1 cellular context compared by ENCODE assay signal in genomic region chr2:113756088-113757058, GRCh38.
TF ChIP-seq lines count a peak whose summit lies in the region.

TSS of gene SLC35F5 (minus strand) at chr2:113756642. CDS start at chr2:113756409, 233 bp downstream.

TF ChIP-seq in GM12878, 131 proteins besides CTCF, POLR2A, EP300 and RAD21 (continued from another document and continues in another):
- TF ChIP-seq, protein P1, sequence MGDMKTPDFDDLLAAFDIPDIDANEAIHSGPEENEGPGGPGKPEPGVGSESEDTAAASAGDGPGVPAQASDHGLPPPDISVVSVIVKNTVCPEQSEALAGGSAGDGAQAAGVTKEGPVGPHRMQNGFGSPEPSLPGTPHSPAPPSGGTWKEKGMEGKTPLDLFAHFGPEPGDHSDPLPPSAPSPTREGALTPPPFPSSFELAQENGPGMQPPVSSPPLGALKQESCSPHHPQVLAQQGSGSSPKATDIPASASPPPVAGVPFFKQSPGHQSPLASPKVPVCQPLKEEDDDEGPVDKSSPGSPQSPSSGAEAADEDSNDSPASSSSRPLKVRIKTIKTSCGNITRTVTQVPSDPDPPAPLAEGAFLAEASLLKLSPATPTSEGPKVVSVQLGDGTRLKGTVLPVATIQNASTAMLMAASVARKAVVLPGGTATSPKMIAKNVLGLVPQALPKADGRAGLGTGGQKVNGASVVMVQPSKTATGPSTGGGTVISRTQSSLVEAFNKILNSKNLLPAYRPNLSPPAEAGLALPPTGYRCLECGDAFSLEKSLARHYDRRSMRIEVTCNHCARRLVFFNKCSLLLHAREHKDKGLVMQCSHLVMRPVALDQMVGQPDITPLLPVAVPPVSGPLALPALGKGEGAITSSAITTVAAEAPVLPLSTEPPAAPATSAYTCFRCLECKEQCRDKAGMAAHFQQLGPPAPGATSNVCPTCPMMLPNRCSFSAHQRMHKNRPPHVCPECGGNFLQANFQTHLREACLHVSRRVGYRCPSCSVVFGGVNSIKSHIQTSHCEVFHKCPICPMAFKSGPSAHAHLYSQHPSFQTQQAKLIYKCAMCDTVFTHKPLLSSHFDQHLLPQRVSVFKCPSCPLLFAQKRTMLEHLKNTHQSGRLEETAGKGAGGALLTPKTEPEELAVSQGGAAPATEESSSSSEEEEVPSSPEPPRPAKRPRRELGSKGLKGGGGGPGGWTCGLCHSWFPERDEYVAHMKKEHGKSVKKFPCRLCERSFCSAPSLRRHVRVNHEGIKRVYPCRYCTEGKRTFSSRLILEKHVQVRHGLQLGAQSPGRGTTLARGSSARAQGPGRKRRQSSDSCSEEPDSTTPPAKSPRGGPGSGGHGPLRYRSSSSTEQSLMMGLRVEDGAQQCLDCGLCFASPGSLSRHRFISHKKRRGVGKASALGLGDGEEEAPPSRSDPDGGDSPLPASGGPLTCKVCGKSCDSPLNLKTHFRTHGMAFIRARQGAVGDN (IDR thresholded peaks at IDR 0.05), result peak; percentile 42; the same call in 1 of the 2 replicates
- TF ChIP-seq BRCA1 (IDR thresholded peaks at IDR 0.05; ENCODE audit: low read depth, low read length) (0 out of 2 replicates have a peak, but pooled peaks have one; percentile 37), HSF1 (IDR thresholded peaks at IDR 0.05; ENCODE audit: low read depth, low read length) (0 out of 2 replicates have a peak, but pooled peaks have one; percentile 30), FOS (IDR thresholded peaks at IDR 0.05; ENCODE audit: borderline replicate concordance, extremely low read depth, insufficient read length) (no peak), ZNF24 (IDR thresholded peaks at IDR 0.05) (peak; percentile 46; the same call in 1 of the 2 replicates), STAT3 (IDR thresholded peaks at IDR 0.05; ENCODE audit: low read depth, low read length) (no peak), ZSCAN29 (IDR thresholded peaks at IDR 0.05) (no peak), ZBTB4 (CRISPR knock-in tag; IDR thresholded peaks at IDR 0.05) (0 out of 2 replicates have a peak, but pooled peaks have one; percentile 15), BACH1 (IDR thresholded peaks at IDR 0.05; ENCODE audit: borderline replicate concordance) (peak; percentile 40; the same call in 1 of the 2 replicates), SRF (IDR thresholded peaks at IDR 0.05; ENCODE audit: low read depth in 2 of 2, low read length in 2 of 2) (peak; percentile 53 to 95), IKZF2 (IDR thresholded peaks at IDR 0.05) (peak; percentile 82 to 83), CREB1 (IDR thresholded peaks at IDR 0.05; ENCODE audit: low read depth) (peak; percentile 99), HCFC1 (IDR thresholded peaks at IDR 0.05; ENCODE audit: low read length) (peak; percentile 71), ATF7 (IDR thresholded peaks at IDR 0.05; ENCODE audit: low read depth) (peak; percentile 97), RFX5 (IDR thresholded peaks at IDR 0.05; ENCODE audit: low read depth, low read length) (peak; percentile 64; the same call in 1 of the 2 replicates), EGR1 (IDR thresholded peaks at IDR 0.05; ENCODE audit: borderline replicate concordance in 1 of 2, low read depth in 2 of 2, low read length in 2 of 2) (peak in 1 of 2 experiments; percentile 87; a peak in 2 of 3 replicates), E2F4 (IDR thresholded peaks at IDR 0.05; ENCODE audit: low read depth, low read length) (no peak), CHD2 (IDR thresholded peaks at IDR 0.05; ENCODE audit: borderline replicate concordance, low read depth, low read length) (peak; percentile 73), SIX5 (IDR thresholded peaks at IDR 0.05; ENCODE audit: low read depth, low read length, severe bottlenecking) (peak; percentile 42), NR2F1 (conservative IDR thresholded peaks at IDR 0.05) (peak; percentile 70), JUND (IDR thresholded peaks at IDR 0.05; ENCODE audit: low read depth, low read length) (peak; percentile 85), CBX5 (IDR thresholded peaks at IDR 0.05; ENCODE audit: low read depth) (peak; percentile 76), ETV6 (conservative IDR thresholded peaks at IDR 0.05 in 1 of 2, IDR thresholded peaks at IDR 0.05 in 1 of 2; ENCODE audit: borderline replicate concordance in 1 of 2, low read depth in 1 of 2) (peak in 1 of 2 experiments; percentile 88; a peak in 2 of 4 replicates), ATF2 (IDR thresholded peaks at IDR 0.05; ENCODE audit: low read length) (no peak; the same call in 1 of the 2 replicates), PML (IDR thresholded peaks at IDR 0.05; ENCODE audit: low read length) (peak; percentile 90), HDAC6 (IDR thresholded peaks at IDR 0.05; ENCODE audit: unreplicated experiment) (no peak), SMC3 (IDR thresholded peaks at IDR 0.05; ENCODE audit: borderline replicate concordance, low read length) (peak; percentile 21; the same call in 1 of the 2 replicates), KDM1A (IDR thresholded peaks at IDR 0.05; ENCODE audit: borderline replicate concordance) (no peak), ASH2L (IDR thresholded peaks at IDR 0.05; ENCODE audit: borderline replicate concordance, low read depth) (0 out of 2 replicates have a peak, but pooled peaks have one; percentile 88), NBN (IDR thresholded peaks at IDR 0.05) (peak; percentile 99), RELA (IDR thresholded peaks at IDR 0.05; ENCODE audit: borderline replicate concordance, partially characterized antibody) (peak; percentile 77), SPI1 (IDR thresholded peaks at IDR 0.05; ENCODE audit: borderline replicate concordance, insufficient read depth, low read depth, low read length) (peak; percentile 36; the same call in 1 of the 2 replicates), MXI1 (IDR thresholded peaks at IDR 0.05; ENCODE audit: low read depth, low read length) (peak; percentile 79), DPF2 (IDR thresholded peaks at IDR 0.05) (peak; percentile 72), BHLHE40 (IDR thresholded peaks at IDR 0.05; ENCODE audit: borderline replicate concordance in 1 of 2, low read depth in 2 of 2, low read length in 1 of 2) (peak in 1 of 2 experiments; percentile 52; a peak in 1 of 4 replicates), HDGF (IDR thresholded peaks at IDR 0.05) (peak; percentile 67; the same call in 1 of the 2 replicates), NR2C2 (IDR thresholded peaks at IDR 0.05; ENCODE audit: borderline replicate concordance, control insufficient read depth, insufficient read length, low read depth) (no peak), EED (IDR thresholded peaks at IDR 0.05; ENCODE audit: low read depth) (peak; percentile 65; the same call in 1 of the 2 replicates)
- TF ChIP-seq, protein P2, sequence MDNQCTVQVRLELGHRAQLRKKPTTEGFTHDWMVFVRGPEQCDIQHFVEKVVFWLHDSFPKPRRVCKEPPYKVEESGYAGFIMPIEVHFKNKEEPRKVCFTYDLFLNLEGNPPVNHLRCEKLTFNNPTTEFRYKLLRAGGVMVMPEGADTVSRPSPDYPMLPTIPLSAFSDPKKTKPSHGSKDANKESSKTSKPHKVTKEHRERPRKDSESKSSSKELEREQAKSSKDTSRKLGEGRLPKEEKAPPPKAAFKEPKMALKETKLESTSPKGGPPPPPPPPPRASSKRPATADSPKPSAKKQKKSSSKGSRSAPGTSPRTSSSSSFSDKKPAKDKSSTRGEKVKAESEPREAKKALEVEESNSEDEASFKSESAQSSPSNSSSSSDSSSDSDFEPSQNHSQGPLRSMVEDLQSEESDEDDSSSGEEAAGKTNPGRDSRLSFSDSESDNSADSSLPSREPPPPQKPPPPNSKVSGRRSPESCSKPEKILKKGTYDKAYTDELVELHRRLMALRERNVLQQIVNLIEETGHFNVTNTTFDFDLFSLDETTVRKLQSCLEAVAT (IDR thresholded peaks at IDR 0.05), result peak; percentile 58
- TF ChIP-seq, protein P3, sequence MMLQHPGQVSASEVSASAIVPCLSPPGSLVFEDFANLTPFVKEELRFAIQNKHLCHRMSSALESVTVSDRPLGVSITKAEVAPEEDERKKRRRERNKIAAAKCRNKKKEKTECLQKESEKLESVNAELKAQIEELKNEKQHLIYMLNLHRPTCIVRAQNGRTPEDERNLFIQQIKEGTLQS (IDR thresholded peaks at IDR 0.05; ENCODE audit: borderline replicate concordance, extremely low read depth, low read depth, low read length), result peak; percentile 91
- TF ChIP-seq, protein P4, sequence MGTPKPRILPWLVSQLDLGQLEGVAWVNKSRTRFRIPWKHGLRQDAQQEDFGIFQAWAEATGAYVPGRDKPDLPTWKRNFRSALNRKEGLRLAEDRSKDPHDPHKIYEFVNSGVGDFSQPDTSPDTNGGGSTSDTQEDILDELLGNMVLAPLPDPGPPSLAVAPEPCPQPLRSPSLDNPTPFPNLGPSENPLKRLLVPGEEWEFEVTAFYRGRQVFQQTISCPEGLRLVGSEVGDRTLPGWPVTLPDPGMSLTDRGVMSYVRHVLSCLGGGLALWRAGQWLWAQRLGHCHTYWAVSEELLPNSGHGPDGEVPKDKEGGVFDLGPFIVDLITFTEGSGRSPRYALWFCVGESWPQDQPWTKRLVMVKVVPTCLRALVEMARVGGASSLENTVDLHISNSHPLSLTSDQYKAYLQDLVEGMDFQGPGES (IDR thresholded peaks at IDR 0.05), result peak; percentile 40; the same call in 1 of the 2 replicates
- TF ChIP-seq, protein P5, sequence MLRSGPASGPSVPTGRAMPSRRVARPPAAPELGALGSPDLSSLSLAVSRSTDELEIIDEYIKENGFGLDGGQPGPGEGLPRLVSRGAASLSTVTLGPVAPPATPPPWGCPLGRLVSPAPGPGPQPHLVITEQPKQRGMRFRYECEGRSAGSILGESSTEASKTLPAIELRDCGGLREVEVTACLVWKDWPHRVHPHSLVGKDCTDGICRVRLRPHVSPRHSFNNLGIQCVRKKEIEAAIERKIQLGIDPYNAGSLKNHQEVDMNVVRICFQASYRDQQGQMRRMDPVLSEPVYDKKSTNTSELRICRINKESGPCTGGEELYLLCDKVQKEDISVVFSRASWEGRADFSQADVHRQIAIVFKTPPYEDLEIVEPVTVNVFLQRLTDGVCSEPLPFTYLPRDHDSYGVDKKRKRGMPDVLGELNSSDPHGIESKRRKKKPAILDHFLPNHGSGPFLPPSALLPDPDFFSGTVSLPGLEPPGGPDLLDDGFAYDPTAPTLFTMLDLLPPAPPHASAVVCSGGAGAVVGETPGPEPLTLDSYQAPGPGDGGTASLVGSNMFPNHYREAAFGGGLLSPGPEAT (IDR thresholded peaks at IDR 0.05; ENCODE audit: low read depth), result peak; percentile 87
